Comparison of ENCODE assay signal across 20 cellular contexts in genomic region chrX:37666516-37666915, GRCh38. TPM values are rescaled to one million over a fixed set of nuclear protein-coding genes. Genes with fewer than 3 reads are reported as not detected.
DNase-seq lines count a peak whose midpoint lies in the region; ATAC-seq, FAIRE-seq and TF ChIP-seq lines count a peak whose summit lies in the region.
"Had no signal": no experiment of that assay in that cellular context is flagged by ENCODE, and none has a peak within 500 bp of the region (broad histone marks: within the 10 kb centered on the region; RNA-seq: fewer than 3 reads in every experiment).

No MANE protein-coding gene starts in this region.

- no peaks in the 10 kb centered on the region for H3K4me1 Mint-ChIP-seq in activated T-helper 2 cell treated with anti-CD3 and anti-CD28 coated beads, Interferon-gamma antibody, Interleukin-2, Interleukin-4, amounts not matched to agents 10 μg/mL and 5 μg/mL and 100 μg/mL, durations not matched to agents 14 hours and 24 hours and 36 hours (ENCODE audit: low read depth)

- no peak overlapping the region for H3K27ac Mint-ChIP-seq in activated T-helper 2 cell treated with anti-CD3 and anti-CD28 coated beads, Interferon-gamma antibody, Interleukin-2, Interleukin-4, amounts not matched to agents 10 μg/mL and 5 μg/mL and 100 μg/mL, durations not matched to agents 14 hours and 24 hours and 36 hours
- H3K27ac Mint-ChIP-seq: CD4-positive, alpha-beta T cell had no signal

- DNase-seq in GM19239 (ENCODE audit: insufficient read length, low spot score) (no peak), astrocyte of the cerebellum (ENCODE audit: low read depth) (peak; percentile 16), fibroblast of gingiva (ENCODE audit: low read depth) (peak; percentile 0), medulla oblongata (ENCODE audit: extremely low spot score) (peak; percentile 2), KG1 (lab: John Stamatoyannopoulos, UW) (no peak)
- no peak for DNase-seq in activated T-cell treated with anti-CD3 and anti-CD28 coated beads, Interleukin-2, amount 50 U/mL, for 48 hours
- DNase-seq in activated T-helper 2 cell treated with anti-CD3 and anti-CD28 coated beads, Interferon-gamma antibody, Interleukin-2, Interleukin-4, amounts not matched to agents 10 μg/mL and 5 μg/mL and 100 μg/mL, durations not matched to agents 14 hours and 24 hours and 36 hours (ENCODE audit: low spot score): no peak
- DNase-seq: Calu3; CD4-positive, alpha-beta T cell; GF-D8; MV-4-11; NCI-H1694 treated with DMSO at 0.1 percent for 48 hours; NCI-H510A; NCI-H82; OCI-M1; RPMI8226; SHP77 treated with DMSO at 0.1 percent for 48 hours had no signal

- in situ Hi-C loops in astrocyte of the cerebellum (cut with HindIII; ENCODE audit: low sequenced_read_pairs): no loop called here

- no peaks in the 10 kb centered on the region for H3K27me3 Mint-ChIP-seq in activated T-helper 2 cell treated with anti-CD3 and anti-CD28 coated beads, Interferon-gamma antibody, Interleukin-2, Interleukin-4, amounts not matched to agents 10 μg/mL and 5 μg/mL and 100 μg/mL, durations not matched to agents 14 hours and 24 hours and 36 hours (ENCODE audit: low read depth)
- H3K27me3 Mint-ChIP-seq: CD4-positive, alpha-beta T cell had no signal

- intact Hi-C loops in activated T-helper 2 cell treated with anti-CD3 and anti-CD28 coated beads, Interferon-gamma antibody, Interleukin-2, Interleukin-4, amounts not matched to agents 10 μg/mL and 5 μg/mL and 100 μg/mL, durations not matched to agents 14 hours and 24 hours and 36 hours (cut with micrococcal nuclease): no loop called here

- TF ChIP-seq CTCF in astrocyte of the cerebellum (IDR thresholded peaks at IDR 0.05; ENCODE audit: low read depth, low read length, missing control alignments): no peak

- no peaks in the 10 kb centered on the region for H3K36me3 Mint-ChIP-seq in activated T-helper 2 cell treated with anti-CD3 and anti-CD28 coated beads, Interferon-gamma antibody, Interleukin-2, Interleukin-4, amounts not matched to agents 10 μg/mL and 5 μg/mL and 100 μg/mL, durations not matched to agents 14 hours and 24 hours and 36 hours (ENCODE audit: low read depth)

- no peak for ATAC-seq in HG02588 (IDR thresholded peaks at IDR 0.05; ENCODE audit: unreplicated experiment)
- ATAC-seq: A549 had no signal

- H3K4me3 ChIP-seq in astrocyte of the cerebellum (ENCODE audit: low read depth, low read length): no peak overlapping the region
- H3K4me3 ChIP-seq: A549 had no signal

- no peaks in the 10 kb centered on the region for H3K9me3 Mint-ChIP-seq in activated T-helper 2 cell treated with anti-CD3 and anti-CD28 coated beads, Interferon-gamma antibody, Interleukin-2, Interleukin-4, amounts not matched to agents 10 μg/mL and 5 μg/mL and 100 μg/mL, durations not matched to agents 14 hours and 24 hours and 36 hours
- H3K9me3 Mint-ChIP-seq: CD4-positive, alpha-beta T cell had no signal

- no peak overlapping the region for H3K4me3 Mint-ChIP-seq in activated T-helper 2 cell treated with anti-CD3 and anti-CD28 coated beads, Interferon-gamma antibody, Interleukin-2, Interleukin-4, amounts not matched to agents 10 μg/mL and 5 μg/mL and 100 μg/mL, durations not matched to agents 14 hours and 24 hours and 36 hours (ENCODE audit: low read depth)
- H3K4me3 Mint-ChIP-seq: CD4-positive, alpha-beta T cell had no signal

- peak; percentile 66 for FAIRE-seq in GM19239 (lab: Jason Lieb, UNC)
- FAIRE-seq: A549, H54 had no signal

RNA-seq across cellular contexts. Expression of gene XK, which starts 19.1 kb away (rescaled TPM):
- 0.32 and 0.34 TPM in 2 replicates for total RNA-seq in activated T-helper 2 cell treated with anti-CD3 and anti-CD28 coated beads, Interferon-gamma antibody, Interleukin-2, Interleukin-4, amounts not matched to agents 10 μg/mL and 5 μg/mL and 100 μg/mL, durations not matched to agents 14 hours and 24 hours and 36 hours

Comparison
In these comparisons a context has a peak if more than half of its experiments do, and no peak if none do; other contexts are left out.
1. DNase-seq: peak in astrocyte of the cerebellum (single experiment), fibroblast of gingiva (single experiment) and medulla oblongata (single experiment); none in GM19239 (single experiment), activated T-cell treated with anti-CD3 and anti-CD28 coated beads, Interleukin-2, amount 50 U/mL, for 48 hours (0 of 2), activated T-helper 2 cell treated with anti-CD3 and anti-CD28 coated beads, Interferon-gamma antibody, Interleukin-2, Interleukin-4, amounts not matched to agents 10 μg/mL and 5 μg/mL and 100 μg/mL, durations not matched to agents 14 hours and 24 hours and 36 hours (single experiment) and KG1 (single experiment).